10 cellular contexts compared by ENCODE assay signal in genomic region chr6:125759184-125759902, GRCh38. TPM values are rescaled to one million over a fixed set of nuclear protein-coding genes. Genes with fewer than 3 reads are reported as not detected.
DNase-seq lines count a peak whose midpoint lies in the region; ATAC-seq and TF ChIP-seq lines count a peak whose summit lies in the region.
"Had no signal": no experiment of that assay in that cellular context is flagged by ENCODE, and none has a peak within 500 bp of the region (broad histone marks: within the 10 kb centered on the region; RNA-seq: fewer than 3 reads in every experiment).

No MANE protein-coding gene starts in this region.

- peaks cover 4% of the 10 kb centered on the region for H3K4me1 Mint-ChIP-seq in stimulated activated naive CD8-positive, alpha-beta T cell treated with anti-CD3 and anti-CD28 coated beads, Interleukin-15, amount 100 ng/mL, for 72 hours

- H3K27me3 Mint-ChIP-seq in stimulated activated naive CD8-positive, alpha-beta T cell treated with anti-CD3 and anti-CD28 coated beads, Interleukin-15, amount 100 ng/mL, for 72 hours: peaks cover 18% of the 10 kb centered on the region

- H3K4me3 Mint-ChIP-seq in stimulated activated naive CD8-positive, alpha-beta T cell treated with anti-CD3 and anti-CD28 coated beads, Interleukin-15, amount 100 ng/mL, for 72 hours: no peak overlapping the region

- H3K4me3 ChIP-seq in WI38 (ENCODE audit: low read depth, low read length) (no peak overlapping the region), Peyer's patch (no peak overlapping the region)

- H3K27ac ChIP-seq in Peyer's patch: no peak overlapping the region

- H3K4me1 ChIP-seq in Peyer's patch: no peaks in the 10 kb centered on the region

- H3K9me3 Mint-ChIP-seq in stimulated activated naive CD8-positive, alpha-beta T cell treated with anti-CD3 and anti-CD28 coated beads, Interleukin-15, amount 100 ng/mL, for 72 hours: no peaks in the 10 kb centered on the region

- H3K36me3 ChIP-seq in Peyer's patch: no peaks in the 10 kb centered on the region

- no peaks in the 10 kb centered on the region for H3K27me3 ChIP-seq in Peyer's patch

- peak overlapping the region in 1 of 2 donors; percentile 75 for H3K27ac Mint-ChIP-seq in stimulated activated naive CD8-positive, alpha-beta T cell treated with anti-CD3 and anti-CD28 coated beads, Interleukin-15, amount 100 ng/mL, for 72 hours

- TF ChIP-seq CTCF in WI38 (IDR thresholded peaks at IDR 0.05; ENCODE audit: low read depth, low read length) (peak; percentile 15; the same call in 1 of the 2 replicates), Peyer's patch (IDR thresholded peaks at IDR 0.05) (peak in 1 of 6 experiments; percentile 13)

- TF ChIP-seq POLR2A in Peyer's patch (IDR thresholded peaks at IDR 0.05): no peak

- ATAC-seq in stimulated activated naive CD8-positive, alpha-beta T cell treated with anti-CD3 and anti-CD28 coated beads, Interleukin-15, Interleukin-2, amounts not matched to agents 100 U/mL and 50 U/mL, for 24 hours: no peak
- no peak for ATAC-seq in stimulated activated naive CD8-positive, alpha-beta T cell treated with anti-CD3 and anti-CD28 coated beads, Interleukin-15, amount 100 ng/mL, for 72 hours
- ATAC-seq in GM18511 (IDR thresholded peaks at IDR 0.05; ENCODE audit: unreplicated experiment) (no peak), HG03469 (IDR thresholded peaks at IDR 0.05; ENCODE audit: unreplicated experiment) (no peak), GM19351 (IDR thresholded peaks at IDR 0.05; ENCODE audit: unreplicated experiment) (no peak)

- no peaks in the 10 kb centered on the region for H3K9me3 ChIP-seq in Peyer's patch

- peak; percentile 31 for DNase-seq in stimulated activated naive CD8-positive, alpha-beta T cell treated with anti-CD3 and anti-CD28 coated beads, Interleukin-15, Interleukin-2, amounts not matched to agents 100 U/mL and 50 U/mL, for 24 hours
- DNase-seq in stimulated activated naive CD8-positive, alpha-beta T cell treated with anti-CD3 and anti-CD28 coated beads, Interleukin-15, amount 100 ng/mL, for 72 hours: no peak
- DNase-seq in iPS-NIHi7 (ENCODE audit: extremely low spot score) (peak; percentile 79), Peyer's patch (no peak)
- DNase-seq: activated CD4-positive, CD25-positive, alpha-beta regulatory T cell; foreskin fibroblast had no signal

RNA-seq across cellular contexts. Expression of gene HEY2, which starts 9.9 kb away (rescaled TPM):
- 1 to 10 TPM in 1 of 4 donors, under 1 TPM in 2, not detected in 1; 0.35 to 2.0 (median 0.40) TPM for total RNA-seq in Peyer's patch

RNA-seq across cellular contexts. Expression of gene NCOA7, which starts 31.4 kb away (rescaled TPM):
- total RNA-seq in Peyer's patch: 10 to 100 TPM; 15.4 to 80.9 (median 27.7) TPM

Comparison
In these comparisons a context has a peak if more than half of its experiments do, and no peak if none do; other contexts are left out.
1. DNase-seq: peak in stimulated activated naive CD8-positive, alpha-beta T cell treated with anti-CD3 and anti-CD28 coated beads, Interleukin-15, Interleukin-2, amounts not matched to agents 100 U/mL and 50 U/mL, for 24 hours (single experiment) and iPS-NIHi7 (single experiment); none in stimulated activated naive CD8-positive, alpha-beta T cell treated with anti-CD3 and anti-CD28 coated beads, Interleukin-15, amount 100 ng/mL, for 72 hours (0 of 2) and Peyer's patch (0 of 3).